ENCODE assay signal across 29 cellular contexts in the genomic region with DNA sequence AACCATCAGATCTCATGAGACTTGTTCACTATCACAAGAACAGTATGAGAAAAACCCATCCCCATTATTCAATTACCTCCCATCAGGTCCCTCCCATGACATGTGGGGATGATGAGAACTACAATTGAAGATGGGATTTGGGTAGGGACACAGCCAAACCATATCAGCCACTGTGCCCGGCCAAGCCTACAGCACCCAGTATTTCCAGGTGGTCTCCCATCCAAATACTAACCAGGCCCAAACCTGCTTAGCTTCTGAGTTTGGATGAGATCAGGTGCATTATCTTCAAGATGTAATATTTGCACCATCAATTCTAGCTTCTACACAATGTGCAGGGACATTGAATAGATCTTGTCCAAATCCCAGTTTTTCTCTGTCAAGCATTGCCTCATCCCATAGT.
"Had no signal": no experiment of that assay in that cellular context is flagged by ENCODE, and none has a peak within 500 bp of the region (broad histone marks: within the 10 kb centered on the region; RNA-seq: fewer than 3 reads in every experiment).

No MANE protein-coding gene starts in this region.

- H3K27ac Mint-ChIP-seq: dendritic cell treated with granulocyte-macrophage colony-stimulating factor and Interleukin-4, amounts not matched to agents 40 ng/mL and 50 ng/mL, for 4 days; effector memory CD8-positive, alpha-beta T cell; endodermal cell had no signal

- ATAC-seq: effector memory CD8-positive, alpha-beta T cell; esophagus mucosa; foreskin keratinocyte; gastrocnemius medialis; gastroesophageal sphincter; heart left ventricle; heart right ventricle had no signal

- H3K4me3 ChIP-seq: colonic mucosa, coronary artery, dorsolateral prefrontal cortex, esophagus muscularis mucosa, esophagus squamous epithelium, gastrocnemius medialis, gastroesophageal sphincter, heart left ventricle, heart right ventricle had no signal

- H3K9me3 Mint-ChIP-seq: dendritic cell treated with granulocyte-macrophage colony-stimulating factor and Interleukin-4, amounts not matched to agents 40 ng/mL and 50 ng/mL, for 4 days; effector memory CD8-positive, alpha-beta T cell; endodermal cell had no signal

- H3K4me3 Mint-ChIP-seq: dendritic cell treated with granulocyte-macrophage colony-stimulating factor and Interleukin-4, amounts not matched to agents 40 ng/mL and 50 ng/mL, for 4 days; effector memory CD8-positive, alpha-beta T cell; endodermal cell had no signal

- DNase-seq: cortex of kidney; dermis blood vessel endothelial cell; dorsolateral prefrontal cortex; effector CD4-positive, alpha-beta T cell; effector CD8-positive, alpha-beta T cell; effector memory CD4-positive, alpha-beta T cell; effector memory CD8-positive, alpha-beta T cell; endodermal cell; erythroblast; esophagus squamous epithelium; foreskin fibroblast; foreskin keratinocyte; foreskin melanocyte; gastrocnemius medialis; glutamatergic neuron; head of caudate nucleus; heart left ventricle; heart right ventricle had no signal

- FAIRE-seq: colon, endometrium, endothelial cell of umbilical vein, frontal cortex had no signal

- H3K36me3 ChIP-seq: colonic mucosa, esophagus muscularis mucosa, esophagus squamous epithelium, gastrocnemius medialis, gastroesophageal sphincter, heart left ventricle, heart right ventricle had no signal

- H3K4me1 ChIP-seq: colonic mucosa, esophagus squamous epithelium, foreskin keratinocyte, gastrocnemius medialis had no signal

- H3K9me3 ChIP-seq: colonic mucosa, esophagus muscularis mucosa, esophagus squamous epithelium, gastrocnemius medialis, gastroesophageal sphincter, heart left ventricle, heart right ventricle had no signal

- H3K27me3 ChIP-seq: colonic mucosa, esophagus muscularis mucosa, foreskin keratinocyte, gastrocnemius medialis, gastroesophageal sphincter, heart right ventricle had no signal

- H3K27ac ChIP-seq: colonic mucosa, coronary artery, dorsolateral prefrontal cortex, epithelial cell of prostate, esophagus muscularis mucosa, esophagus squamous epithelium, foreskin keratinocyte, gastrocnemius medialis, gastroesophageal sphincter, heart left ventricle, heart right ventricle had no signal
